In genomic region chr2:62219407-62220159, GRCh38 we compare ENCODE assay signal across 11 cellular contexts. TPM values are rescaled to one million over a fixed set of nuclear protein-coding genes. Genes with fewer than 3 reads are reported as not detected.
A peak's percentile ranks its signal among the peaks of the same experiment; 100 is the strongest.
DNase-seq lines count a peak whose midpoint lies in the region; ATAC-seq and TF ChIP-seq lines count a peak whose summit lies in the region.
"Had no signal": no experiment of that assay in that cellular context is flagged by ENCODE, and none has a peak within 500 bp of the region (broad histone marks: within the 10 kb centered on the region; RNA-seq: fewer than 3 reads in every experiment).

No MANE protein-coding gene starts in this region.

- H3K36me3 Mint-ChIP-seq in activated T-cell treated with anti-CD3 and anti-CD28 coated beads, Interleukin-2, amount 50 U/mL, for 24 hours (ENCODE audit: low read depth): peaks cover 62% of the 10 kb centered on the region
- peaks cover 31% of the 10 kb centered on the region for H3K36me3 Mint-ChIP-seq in activated T-helper 1 cell treated with anti-CD3 and anti-CD28 coated beads, Interleukin-12 subunit alpha, Interleukin-12 subunit beta, Interleukin-2, Interleukin-4 antibody, amounts not matched to agents 30 ng/mL and 10 ng/mL and 1 ng/mL, durations not matched to agents 14 hours and 24 hours and 36 hours (ENCODE audit: low read depth)
- H3K36me3 Mint-ChIP-seq in immature natural killer cell: peaks cover 5 to 14% (median 14%) of the 10 kb centered on the region in 3 donors

- TF ChIP-seq EP300 in stomach (IDR thresholded peaks at IDR 0.05): no peak

- 78 to 86% (median 81%) methylated on average over 4 of the region's 4 CpGs for WGBS in stomach, 5 donors

- no peak overlapping the region for H3K4me3 Mint-ChIP-seq in activated T-cell treated with anti-CD3 and anti-CD28 coated beads, Interleukin-2, amount 50 U/mL, for 24 hours
- no peak overlapping the region for H3K4me3 Mint-ChIP-seq in activated T-helper 1 cell treated with anti-CD3 and anti-CD28 coated beads, Interleukin-12 subunit alpha, Interleukin-12 subunit beta, Interleukin-2, Interleukin-4 antibody, amounts not matched to agents 30 ng/mL and 10 ng/mL and 1 ng/mL, durations not matched to agents 14 hours and 24 hours and 36 hours
- H3K4me3 Mint-ChIP-seq in immature natural killer cell: peak overlapping the region; percentile 1 to 67 (median 29)
- H3K4me3 Mint-ChIP-seq: WTC11 had no signal

- H3K27me3 Mint-ChIP-seq in activated T-cell treated with anti-CD3 and anti-CD28 coated beads, Interleukin-2, amount 50 U/mL, for 24 hours: no peaks in the 10 kb centered on the region
- H3K27me3 Mint-ChIP-seq in activated T-helper 1 cell treated with anti-CD3 and anti-CD28 coated beads, Interleukin-12 subunit alpha, Interleukin-12 subunit beta, Interleukin-2, Interleukin-4 antibody, amounts not matched to agents 30 ng/mL and 10 ng/mL and 1 ng/mL, durations not matched to agents 14 hours and 24 hours and 36 hours (ENCODE audit: insufficient read depth): no peaks in the 10 kb centered on the region
- H3K27me3 Mint-ChIP-seq in immature natural killer cell (ENCODE audit: low read depth in 3 of 3): peaks cover 0 to 5% (median 2%) of the 10 kb centered on the region in 3 donors

- TF ChIP-seq POLR2A in stomach (IDR thresholded peaks at IDR 0.05): no peak

- H3K36me3 ChIP-seq in stomach: peaks cover 2 to 20% (median 14%) of the 10 kb centered on the region in 4 donors

- no peaks in the 10 kb centered on the region for H3K9me3 ChIP-seq in stomach

- intact Hi-C loops in activated T-helper 1 cell treated with anti-CD3 and anti-CD28 coated beads, Interleukin-12 subunit alpha, Interleukin-12 subunit beta, Interleukin-2, Interleukin-4 antibody, amounts not matched to agents 30 ng/mL and 10 ng/mL and 1 ng/mL, durations not matched to agents 14 hours and 24 hours and 36 hours (cut with micrococcal nuclease): no loop called here
- intact Hi-C loops in stomach (cut with DNase I; ENCODE audit: low total_unique reads): no loop called here

- ATAC-seq in GM21515 (IDR thresholded peaks at IDR 0.05; ENCODE audit: unreplicated experiment): no peak
- ATAC-seq: foreskin keratinocyte, WTC11 had no signal

- peaks cover 34 to 80% (median 59%) of the 10 kb centered on the region in 4 donors for H3K4me1 ChIP-seq in stomach
- H3K4me1 ChIP-seq: foreskin keratinocyte had no signal

- H3K27ac Mint-ChIP-seq in activated T-cell treated with anti-CD3 and anti-CD28 coated beads, Interleukin-2, amount 50 U/mL, for 24 hours: peak overlapping the region; percentile 89
- H3K27ac Mint-ChIP-seq in activated T-helper 1 cell treated with anti-CD3 and anti-CD28 coated beads, Interleukin-12 subunit alpha, Interleukin-12 subunit beta, Interleukin-2, Interleukin-4 antibody, amounts not matched to agents 30 ng/mL and 10 ng/mL and 1 ng/mL, durations not matched to agents 14 hours and 24 hours and 36 hours: peak overlapping the region; percentile 28
- peak overlapping the region; percentile 56 to 98 (median 94) for H3K27ac Mint-ChIP-seq in immature natural killer cell
- H3K27ac Mint-ChIP-seq: WTC11 had no signal

- no peak for DNase-seq in activated T-cell treated with anti-CD3 and anti-CD28 coated beads, Interleukin-2, amount 50 U/mL, for 24 hours
- no peak for DNase-seq in activated T-cell treated with anti-CD3 and anti-CD28 coated beads, Interleukin-2, amount 50 U/mL, for 48 hours
- DNase-seq in activated T-helper 1 cell treated with anti-CD3 and anti-CD28 coated beads, Interleukin-12 subunit alpha, Interleukin-12 subunit beta, Interleukin-2, Interleukin-4 antibody, amounts not matched to agents 30 ng/mL and 10 ng/mL and 1 ng/mL, durations not matched to agents 14 hours and 24 hours and 36 hours (ENCODE audit: low spot score): no peak
- DNase-seq in immature natural killer cell: no peak
- no peak for DNase-seq in stomach
- no peak for DNase-seq in KG1 (lab: John Stamatoyannopoulos, UW)
- DNase-seq in foreskin melanocyte: no peak
- DNase-seq: foreskin keratinocyte, NCI-H2081 treated with DMSO at 0.1 percent for 48 hours had no signal

- H3K4me1 Mint-ChIP-seq in activated T-cell treated with anti-CD3 and anti-CD28 coated beads, Interleukin-2, amount 50 U/mL, for 24 hours (ENCODE audit: low read depth): peaks cover 91% of the 10 kb centered on the region
- peaks cover 78% of the 10 kb centered on the region for H3K4me1 Mint-ChIP-seq in activated T-helper 1 cell treated with anti-CD3 and anti-CD28 coated beads, Interleukin-12 subunit alpha, Interleukin-12 subunit beta, Interleukin-2, Interleukin-4 antibody, amounts not matched to agents 30 ng/mL and 10 ng/mL and 1 ng/mL, durations not matched to agents 14 hours and 24 hours and 36 hours (ENCODE audit: low read depth)
- H3K4me1 Mint-ChIP-seq in immature natural killer cell: peaks cover 93 to 99% of the 10 kb centered on the region in 2 donors

- TF ChIP-seq CTCF in stomach (IDR thresholded peaks at IDR 0.05): no peak

- no peak overlapping the region for H3K4me3 ChIP-seq in stomach

- peaks cover 12% of the 10 kb centered on the region for H3K9me3 Mint-ChIP-seq in activated T-cell treated with anti-CD3 and anti-CD28 coated beads, Interleukin-2, amount 50 U/mL, for 24 hours
- peaks cover 3% of the 10 kb centered on the region for H3K9me3 Mint-ChIP-seq in activated T-helper 1 cell treated with anti-CD3 and anti-CD28 coated beads, Interleukin-12 subunit alpha, Interleukin-12 subunit beta, Interleukin-2, Interleukin-4 antibody, amounts not matched to agents 30 ng/mL and 10 ng/mL and 1 ng/mL, durations not matched to agents 14 hours and 24 hours and 36 hours
- no peaks in the 10 kb centered on the region for H3K9me3 Mint-ChIP-seq in immature natural killer cell

- no peaks in the 10 kb centered on the region for H3K27me3 ChIP-seq in stomach
- H3K27me3 ChIP-seq: foreskin keratinocyte had no signal

- H3K27ac ChIP-seq in stomach: peak overlapping the region in 3 of 5 donors; percentile 20 to 76 (median 30)
- H3K27ac ChIP-seq: foreskin keratinocyte had no signal

RNA-seq across cellular contexts. Expression of gene B3GNT2, which starts 23.7 kb away (rescaled TPM):
- total RNA-seq in activated T-helper 1 cell treated with anti-CD3 and anti-CD28 coated beads, Interleukin-12 subunit alpha, Interleukin-12 subunit beta, Interleukin-2, Interleukin-4 antibody, amounts not matched to agents 30 ng/mL and 10 ng/mL and 1 ng/mL, durations not matched to agents 14 hours and 24 hours and 36 hours: 32.8 and 37.3 TPM in 2 replicates
- polyA plus RNA-seq in immature natural killer cell (10 to 100 TPM; 46.7 to 96.9 (median 50.4) TPM), stomach (1 to 10 TPM; 6.6 to 7.3 (median 7.3) TPM)
- total RNA-seq in stomach: 10 to 100 TPM; 10.7 to 62.5 (median 30.3) TPM

Comparison
In these comparisons a context has a peak if more than half of its experiments do, and no peak if none do; other contexts are left out.
1. H3K27ac Mint-ChIP-seq: peak in every context shown above with its lines; median percentile 94 in immature natural killer cell; 89 in activated T-cell treated with anti-CD3 and anti-CD28 coated beads, Interleukin-2, amount 50 U/mL, for 24 hours; 28 in activated T-helper 1 cell treated with anti-CD3 and anti-CD28 coated beads, Interleukin-12 subunit alpha, Interleukin-12 subunit beta, Interleukin-2, Interleukin-4 antibody, amounts not matched to agents 30 ng/mL and 10 ng/mL and 1 ng/mL, durations not matched to agents 14 hours and 24 hours and 36 hours.
2. H3K4me3 Mint-ChIP-seq: peak in immature natural killer cell (5 of 5); none in activated T-cell treated with anti-CD3 and anti-CD28 coated beads, Interleukin-2, amount 50 U/mL, for 24 hours (single experiment) and activated T-helper 1 cell treated with anti-CD3 and anti-CD28 coated beads, Interleukin-12 subunit alpha, Interleukin-12 subunit beta, Interleukin-2, Interleukin-4 antibody, amounts not matched to agents 30 ng/mL and 10 ng/mL and 1 ng/mL, durations not matched to agents 14 hours and 24 hours and 36 hours (single experiment).